Comparison of ENCODE assay signal across 9 cellular contexts in genomic region chr6:32188381-32189081, GRCh38. TPM values are rescaled to one million over a fixed set of nuclear protein-coding genes. Genes with fewer than 3 reads are reported as not detected.
DNase-seq lines count a peak whose midpoint lies in the region; ATAC-seq, FAIRE-seq and TF ChIP-seq lines count a peak whose summit lies in the region.
"Had no signal": no experiment of that assay in that cellular context is flagged by ENCODE, and none has a peak within 500 bp of the region (broad histone marks: within the 10 kb centered on the region; RNA-seq: fewer than 3 reads in every experiment).

No MANE protein-coding gene starts in this region.

- peaks cover 57% of the 10 kb centered on the region for H3K4me1 ChIP-seq in mononuclear cell (ENCODE audit: insufficient read depth, low read length)

- no peak for ATAC-seq in stimulated activated naive CD8-positive, alpha-beta T cell treated with anti-CD3 and anti-CD28 coated beads, Interleukin-15, Interleukin-2, amounts not matched to agents 100 U/mL and 50 U/mL, for 24 hours
- ATAC-seq in GM21423 (IDR thresholded peaks at IDR 0.05; ENCODE audit: unreplicated experiment) (no peak), GM21381 (IDR thresholded peaks at IDR 0.05; ENCODE audit: unreplicated experiment) (no peak), GM21526 (IDR thresholded peaks at IDR 0.05; ENCODE audit: low FRiP score, unreplicated experiment) (no peak)

- no peak for FAIRE-seq in bronchial epithelial cell (lab: Jason Lieb, UNC)
- FAIRE-seq: TTC549 had no signal

- TF ChIP-seq CTCF in bronchial epithelial cell (IDR thresholded peaks at IDR 0.05; ENCODE audit: insufficient read depth, low read length, severe bottlenecking) = no peak

- no peak for DNase-seq in stimulated activated naive CD8-positive, alpha-beta T cell treated with anti-CD3 and anti-CD28 coated beads, Interleukin-15, Interleukin-2, amounts not matched to agents 100 U/mL and 50 U/mL, for 24 hours
- no peak for DNase-seq in bronchial epithelial cell (ENCODE audit: low read depth)
- DNase-seq in GOT3 (lab: John Stamatoyannopoulos, UW) = no peak

- H3K36me3 ChIP-seq in bronchial epithelial cell (ENCODE audit: control insufficient read depth, insufficient read depth, low read length) = peaks cover 7% of the 10 kb centered on the region

- peaks cover 34% of the 10 kb centered on the region for H3K36me3 Mint-ChIP-seq in stimulated activated naive CD8-positive, alpha-beta T cell treated with anti-CD3 and anti-CD28 coated beads, Interleukin-15, Interleukin-2, amounts not matched to agents 100 ng/mL and 50 ng/mL, for 24 hours (ENCODE audit: low read depth)

- peaks cover 65% of the 10 kb centered on the region for H3K4me1 Mint-ChIP-seq in stimulated activated naive CD8-positive, alpha-beta T cell treated with anti-CD3 and anti-CD28 coated beads, Interleukin-15, Interleukin-2, amounts not matched to agents 100 ng/mL and 50 ng/mL, for 24 hours (ENCODE audit: low read depth)

- H3K4me3 ChIP-seq in bronchial epithelial cell (ENCODE audit: low read depth, low read length) (peak overlapping the region; percentile 58), mononuclear cell (ENCODE audit: low read length) (peak overlapping the region; percentile 96)

- H3K4me3 Mint-ChIP-seq in stimulated activated naive CD8-positive, alpha-beta T cell treated with anti-CD3 and anti-CD28 coated beads, Interleukin-15, Interleukin-2, amounts not matched to agents 100 ng/mL and 50 ng/mL, for 24 hours = peak overlapping the region; percentile 90

- H3K27me3 ChIP-seq in bronchial epithelial cell (ENCODE audit: control insufficient read depth, insufficient read depth, low read length) = no peaks in the 10 kb centered on the region
- H3K27me3 ChIP-seq in mononuclear cell (ENCODE audit: insufficient read depth, low read length) = no peaks in the 10 kb centered on the region

- no peaks in the 10 kb centered on the region for H3K9me3 ChIP-seq in mononuclear cell (ENCODE audit: low read depth, low read length)

- no peaks in the 10 kb centered on the region for H3K27me3 Mint-ChIP-seq in stimulated activated naive CD8-positive, alpha-beta T cell treated with anti-CD3 and anti-CD28 coated beads, Interleukin-15, Interleukin-2, amounts not matched to agents 100 ng/mL and 50 ng/mL, for 24 hours

- H3K9me3 Mint-ChIP-seq in stimulated activated naive CD8-positive, alpha-beta T cell treated with anti-CD3 and anti-CD28 coated beads, Interleukin-15, Interleukin-2, amounts not matched to agents 100 ng/mL and 50 ng/mL, for 24 hours = no peaks in the 10 kb centered on the region

- peak overlapping the region; percentile 89 for H3K27ac Mint-ChIP-seq in stimulated activated naive CD8-positive, alpha-beta T cell treated with anti-CD3 and anti-CD28 coated beads, Interleukin-15, Interleukin-2, amounts not matched to agents 100 ng/mL and 50 ng/mL, for 24 hours

RNA-seq across cellular contexts. Expression of gene PBX2, which starts 1.5 kb away (rescaled TPM):
- total RNA-seq in bronchial epithelial cell (16.3 and 19.3 TPM in 2 replicates), mononuclear cell (49.5 TPM)

RNA-seq across cellular contexts. Expression of gene GPSM3, which starts 3.9 kb away (rescaled TPM):
- total RNA-seq in bronchial epithelial cell (0.64 and 0.79 TPM in 2 replicates), mononuclear cell (131 TPM)

RNA-seq across cellular contexts. Expression of gene AGER, which starts 4.5 kb away (rescaled TPM):
- total RNA-seq in bronchial epithelial cell (0.26 TPM in 2 replicates), mononuclear cell (1.5 TPM)

RNA-seq across cellular contexts. Expression of gene RNF5, which starts 10.3 kb away (rescaled TPM):
- total RNA-seq in bronchial epithelial cell = 29.2 and 50.5 TPM in 2 replicates
- 13.2 TPM for total RNA-seq in mononuclear cell

RNA-seq across cellular contexts. Expression of gene AGPAT1, which starts 12.6 kb away (rescaled TPM):
- total RNA-seq in bronchial epithelial cell = 5.8 and 9.0 TPM in 2 replicates
- 12.9 TPM for total RNA-seq in mononuclear cell

Comparison
In these comparisons a context has a peak if more than half of its experiments do, and no peak if none do; other contexts are left out.
1. RNA of gene GPSM3, which starts 3.9 kb away (total RNA-seq): 131 TPM in mononuclear cell (single experiment); 0.64 to 0.79 TPM in bronchial epithelial cell; every median in the first group is over 10 times any median in the second.